In the genomic region with DNA sequence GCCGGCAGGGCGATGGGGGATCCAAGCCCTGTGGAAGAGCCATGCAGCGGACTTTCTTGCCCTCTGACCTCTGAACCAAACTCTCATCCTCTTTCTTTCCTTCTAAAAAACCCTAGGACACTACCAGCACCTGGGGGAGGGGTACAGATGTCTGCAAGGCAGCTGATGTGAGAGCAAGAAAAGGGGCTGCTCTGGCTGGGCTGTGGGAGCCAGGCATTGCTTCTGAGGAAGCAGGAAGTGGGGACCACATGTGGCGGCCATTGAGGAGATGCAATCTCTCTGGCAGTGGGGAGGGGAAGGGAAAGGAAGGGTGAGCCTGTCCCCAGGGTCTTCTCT, we compare ENCODE assay signal across 24 cellular contexts. TPM values are rescaled to one million over a fixed set of nuclear protein-coding genes. Genes with fewer than 3 reads are reported as not detected.
DNase-seq lines count a peak whose midpoint lies in the region; ATAC-seq and TF ChIP-seq lines count a peak whose summit lies in the region.
"Had no signal": no experiment of that assay in that cellular context is flagged by ENCODE, and none has a peak within 500 bp of the region (broad histone marks: within the 10 kb centered on the region; RNA-seq: fewer than 3 reads in every experiment).

No MANE protein-coding gene starts in this region.

- peak; percentile 87 for ATAC-seq in activated naive CD8-positive, alpha-beta T cell treated with anti-CD3 and anti-CD28 coated beads, Interleukin-2, amount 10 ng/mL, durations not matched to agents 7 days and 5 days (ENCODE audit: low read depth)
- ATAC-seq in left colon (no peak), HG03045 (IDR thresholded peaks at IDR 0.05; ENCODE audit: unreplicated experiment) (no peak)
- ATAC-seq: natural killer cell, right lobe of liver had no signal

- intact Hi-C loops in OCI-LY7 (cut with micrococcal nuclease; ENCODE audit: unreplicated experiment), result no loop called here
- intact Hi-C loops in left colon (cut with DNase I, micrococcal nuclease), result no loop called here

- no peaks in the 10 kb centered on the region for H3K9me2 ChIP-seq in OCI-LY7 (ENCODE audit: insufficient read depth, low read length)

- H3K4me1 Mint-ChIP-seq in activated naive CD8-positive, alpha-beta T cell treated with anti-CD3 and anti-CD28 coated beads, Interleukin-2, amount 10 ng/mL, durations not matched to agents 7 days and 5 days, result peaks cover 16% of the 10 kb centered on the region
- peaks cover 4% of the 10 kb centered on the region for H3K4me1 Mint-ChIP-seq in activated naive CD8-positive, alpha-beta T cell treated with anti-CD3 and anti-CD28 coated beads for 36 hours
- H3K4me1 Mint-ChIP-seq: natural killer cell had no signal

- no peak overlapping the region for H3K4me2 ChIP-seq in OCI-LY7 (ENCODE audit: low read length)
- H3K4me2 ChIP-seq: PC-9 had no signal

- H2AFZ ChIP-seq in OCI-LY7 (ENCODE audit: low read length), result peak overlapping the region; percentile 71
- H2AFZ ChIP-seq: parathyroid adenoma, PC-9 had no signal

- BruUV-seq in OCI-LY7 (replicated peaks; lab: Mats Ljungman, UMichigan), result no TSS peak

- no peaks in the 10 kb centered on the region for H3K27me3 ChIP-seq in iPS-20b (ENCODE audit: insufficient read depth, low read length)
- H3K27me3 ChIP-seq: right lobe of liver had no signal

- H3K27ac ChIP-seq in OCI-LY7 (ENCODE audit: low read depth, low read length, poor library complexity, severe bottlenecking) (no peak overlapping the region), iPS-20b (ENCODE audit: low read length) (peak overlapping the region; percentile 13)
- H3K27ac ChIP-seq: parathyroid adenoma, PC-9, right lobe of liver had no signal

- peak overlapping the region; percentile 52; the same call in 1 of the 2 replicates for H3K9ac ChIP-seq in iPS-20b (ENCODE audit: low read depth, low read length)
- H3K9ac ChIP-seq: parathyroid adenoma had no signal

- H3K36me3 ChIP-seq in OCI-LY7 (ENCODE audit: insufficient read depth, low read length), result no peaks in the 10 kb centered on the region
- no peaks in the 10 kb centered on the region for H3K36me3 ChIP-seq in iPS-20b (ENCODE audit: insufficient read depth, low read depth, low read length)
- H3K36me3 ChIP-seq: right lobe of liver had no signal

- H3K79me2 ChIP-seq in OCI-LY7 (ENCODE audit: insufficient read depth, low read depth, low read length), result no peaks in the 10 kb centered on the region
- H3K79me2 ChIP-seq: parathyroid adenoma had no signal

- no peaks in the 10 kb centered on the region for H3K9me3 Mint-ChIP-seq in activated naive CD8-positive, alpha-beta T cell treated with anti-CD3 and anti-CD28 coated beads, Interleukin-2, amount 10 ng/mL, durations not matched to agents 7 days and 5 days
- no peaks in the 10 kb centered on the region for H3K9me3 Mint-ChIP-seq in activated naive CD8-positive, alpha-beta T cell treated with anti-CD3 and anti-CD28 coated beads for 36 hours
- H3K9me3 Mint-ChIP-seq: natural killer cell had no signal

- H3K27me3 Mint-ChIP-seq in activated naive CD8-positive, alpha-beta T cell treated with anti-CD3 and anti-CD28 coated beads, Interleukin-2, amount 10 ng/mL, durations not matched to agents 7 days and 5 days, result no peaks in the 10 kb centered on the region
- no peaks in the 10 kb centered on the region for H3K27me3 Mint-ChIP-seq in activated naive CD8-positive, alpha-beta T cell treated with anti-CD3 and anti-CD28 coated beads for 36 hours

- no peaks in the 10 kb centered on the region for H3K36me3 Mint-ChIP-seq in activated naive CD8-positive, alpha-beta T cell treated with anti-CD3 and anti-CD28 coated beads, Interleukin-2, amount 10 ng/mL, durations not matched to agents 7 days and 5 days
- no peaks in the 10 kb centered on the region for H3K36me3 Mint-ChIP-seq in activated naive CD8-positive, alpha-beta T cell treated with anti-CD3 and anti-CD28 coated beads for 36 hours
- H3K36me3 Mint-ChIP-seq: natural killer cell had no signal

- H3K4me3 Mint-ChIP-seq in activated naive CD8-positive, alpha-beta T cell treated with anti-CD3 and anti-CD28 coated beads, Interleukin-2, amount 10 ng/mL, durations not matched to agents 7 days and 5 days, result peak overlapping the region; percentile 65
- H3K4me3 Mint-ChIP-seq in activated naive CD8-positive, alpha-beta T cell treated with anti-CD3 and anti-CD28 coated beads for 36 hours, result no peak overlapping the region
- H3K4me3 Mint-ChIP-seq: natural killer cell had no signal

- CTCF ChIA-PET in OCI-LY7 (lab: Charles Lee; ENCODE audit: unreplicated experiment), result no interaction called here

- no peak for TF ChIP-seq CTCF in OCI-LY7 (conservative IDR thresholded peaks at IDR 0.05; ENCODE audit: low read length)

- peak overlapping the region; percentile 92 for H3K27ac Mint-ChIP-seq in activated naive CD8-positive, alpha-beta T cell treated with anti-CD3 and anti-CD28 coated beads, Interleukin-2, amount 10 ng/mL, durations not matched to agents 7 days and 5 days
- no peak overlapping the region for H3K27ac Mint-ChIP-seq in activated naive CD8-positive, alpha-beta T cell treated with anti-CD3 and anti-CD28 coated beads for 36 hours
- H3K27ac Mint-ChIP-seq: natural killer cell had no signal

- no peaks in the 10 kb centered on the region for H4K20me1 ChIP-seq in OCI-LY7 (ENCODE audit: insufficient read depth, low read length)

- H3K4me3 ChIP-seq in OCI-LY7 (ENCODE audit: low read depth, low read length, poor library complexity, severe bottlenecking) (no peak overlapping the region), iPS-20b (ENCODE audit: low read length) (no peak overlapping the region)
- H3K4me3 ChIP-seq: PC-9, right lobe of liver had no signal

- POLR2A ChIA-PET in activated naive CD8-positive, alpha-beta T cell treated with anti-CD3 and anti-CD28 coated beads, Interleukin-2, amount 10 ng/mL, durations not matched to agents 7 days and 5 days (lab: Charles Lee), result interaction anchor here (0.8 to 2.7 kb wide), 3 partner anchors 13 to 510 kb away, joined by 3 to 16 read pairs (median 4); partner anchors contain the start of genes ATF4 and TNRC6B
- POLR2A ChIA-PET in OCI-LY7 (lab: Charles Lee), result interaction anchor here (0.6 kb wide), 1 partner anchor 478 kb away, joined by 3 read pairs; no protein-coding TSS in a partner anchor

- DNase-seq in activated naive CD8-positive, alpha-beta T cell treated with anti-CD3 and anti-CD28 coated beads, Interleukin-2, amount 10 ng/mL, durations not matched to agents 7 days and 5 days, result no peak
- DNase-seq in activated naive CD8-positive, alpha-beta T cell treated with anti-CD3 and anti-CD28 coated beads for 36 hours, result no peak
- no peak for DNase-seq in OCI-LY7 (ENCODE audit: low spot score)
- DNase-seq in left colon, result no peak
- no peak for DNase-seq in NCI-H146 (lab: John Stamatoyannopoulos, UW)
- DNase-seq: activated CD4-positive, alpha-beta T cell treated with anti-CD3 and anti-CD28 coated beads for 48 hours; central memory CD4-positive, alpha-beta T cell; DMS153; GDM1; glutamatergic neuron; Karpas-422; natural killer cell; NCI-H1092; NCI-H2081; NCI-H446; PC-9; right lobe of liver; SHP77; stimulated activated CD8-positive, alpha-beta memory T cell treated with anti-CD3 and anti-CD28 coated beads, Interleukin-4, amount 100 ng/mL, for 48 hours had no signal

- H3K4me1 ChIP-seq in OCI-LY7 (ENCODE audit: insufficient read depth, low read length, poor library complexity, severe bottlenecking), result peaks cover 17% of the 10 kb centered on the region
- peaks cover 4% of the 10 kb centered on the region; the same call in 1 of the 2 replicates for H3K4me1 ChIP-seq in iPS-20b (ENCODE audit: insufficient read depth, low read length)
- H3K4me1 ChIP-seq: parathyroid adenoma, right lobe of liver had no signal

- H3K9me3 ChIP-seq in OCI-LY7 (ENCODE audit: low read length) (no peaks in the 10 kb centered on the region), iPS-20b (ENCODE audit: insufficient read depth, low read depth, low read length) (no peaks in the 10 kb centered on the region)
- H3K9me3 ChIP-seq: right lobe of liver had no signal

RNA-seq across cellular contexts. Expression of gene FAM83F, which starts 36.0 kb away (rescaled TPM):
- total RNA-seq in activated naive CD8-positive, alpha-beta T cell treated with anti-CD3 and anti-CD28 coated beads, Interleukin-2, amount 10 ng/mL, durations not matched to agents 7 days and 5 days, result under 1 TPM; 0.20 to 0.30 TPM
- 1 to 10 TPM; 3.4 to 3.6 TPM for total RNA-seq in activated naive CD8-positive, alpha-beta T cell treated with anti-CD3 and anti-CD28 coated beads for 36 hours
- total RNA-seq in OCI-LY7 (2014; rRNA removed; shearing (Covaris generic)), result not detected in 2 replicates
- total RNA-seq in OCI-LY7 (2022) (not detected in 2 replicates), left colon (10 to 100 TPM; 35.3 to 44.3 TPM)
- total RNA-seq: dermis microvascular lymphatic vessel endothelial cell, endothelial cell of umbilical vein had no signal

Comparison
In these comparisons a context has a peak if more than half of its experiments do, and no peak if none do; other contexts are left out.
1. RNA of gene FAM83F, which starts 36.0 kb away (total RNA-seq): 35.3 to 44.3 TPM in left colon; 3.4 to 3.6 TPM in activated naive CD8-positive, alpha-beta T cell treated with anti-CD3 and anti-CD28 coated beads for 36 hours, 0.20 to 0.30 TPM in activated naive CD8-positive, alpha-beta T cell treated with anti-CD3 and anti-CD28 coated beads, Interleukin-2, amount 10 ng/mL, durations not matched to agents 7 days and 5 days and not detected in OCI-LY7; every median in the first group is over 4 times any median in the second.